ENCODE assay signal across 10 cellular contexts in genomic region chr9:129435996-129436676, GRCh38.
DNase-seq lines count a peak whose midpoint lies in the region; ATAC-seq and TF ChIP-seq lines count a peak whose summit lies in the region.
"Had no signal": no experiment of that assay in that cellular context is flagged by ENCODE, and none has a peak within 500 bp of the region (broad histone marks: within the 10 kb centered on the region; RNA-seq: fewer than 3 reads in every experiment).

No MANE protein-coding gene starts in this region.

- no peak overlapping the region for H3K4me3 ChIP-seq in thoracic aorta

- H3K27me3 Mint-ChIP-seq in WTC11 (ENCODE audit: low read depth) (peaks cover 96% of the 10 kb centered on the region), memory B cell (peaks cover 23% of the 10 kb centered on the region), osteocyte (ENCODE audit: unreplicated experiment) (peaks cover 9% of the 10 kb centered on the region)

- H3K27ac ChIP-seq in thoracic aorta, result peak overlapping the region; percentile 9 to 73

- H3K4me1 Mint-ChIP-seq in WTC11 (peaks cover 24% of the 10 kb centered on the region), memory B cell (peaks cover 12% of the 10 kb centered on the region), osteocyte (ENCODE audit: unreplicated experiment) (peaks cover 16% of the 10 kb centered on the region)

- no peaks in the 10 kb centered on the region for H3K9me3 ChIP-seq in thoracic aorta

- peaks cover 3% of the 10 kb centered on the region; the same call in 1 of the 2 replicates for H3K9me3 Mint-ChIP-seq in WTC11
- H3K9me3 Mint-ChIP-seq in memory B cell, result peaks cover 2% of the 10 kb centered on the region
- no peaks in the 10 kb centered on the region for H3K9me3 Mint-ChIP-seq in osteocyte (ENCODE audit: unreplicated experiment)
- H3K9me3 Mint-ChIP-seq: activated T-cell treated with anti-CD3 and anti-CD28 coated beads, Interleukin-2, amount 50 U/mL, for 4 hours; dendritic cell treated with granulocyte-macrophage colony-stimulating factor and Interleukin-4, amounts not matched to agents 40 ng/mL and 50 ng/mL, for 4 days had no signal

- no peak for TF ChIP-seq CTCF in WTC11 (IDR thresholded peaks at IDR 0.05)
- no peak for TF ChIP-seq CTCF in thoracic aorta (IDR thresholded peaks at IDR 0.05)
- TF ChIP-seq CTCF in osteocyte (IDR thresholded peaks at IDR 0.05), result no peak

- no peaks in the 10 kb centered on the region for H3K36me3 ChIP-seq in thoracic aorta

- ATAC-seq in WTC11, result no peak; the same call in 1 of the 2 replicates
- no peak for ATAC-seq in memory B cell (ENCODE audit: low read depth)
- ATAC-seq in thoracic aorta (ENCODE audit: insufficient number of reproducible peaks, low FRiP score, low read depth), result no peak

- DNase-seq in NCI-H1417 (lab: John Stamatoyannopoulos, UW), result peak in 2 of 3 experiments; percentile 15 to 32
- no peak for DNase-seq in NCI-H1417 treated with DMSO at 0.1 percent for 48 hours (lab: John Stamatoyannopoulos, UW)
- DNase-seq in WTC11 (ENCODE audit: low spot score), result no peak
- no peak for DNase-seq in memory B cell (ENCODE audit: low spot score in 2 of 2)
- no peak for DNase-seq in thoracic aorta (ENCODE audit: low spot score)
- DNase-seq in osteocyte (ENCODE audit: extremely low spot score, unreplicated experiment), result no peak
- no peak for DNase-seq in SIG-M5 (lab: John Stamatoyannopoulos, UW)
- no peak for DNase-seq in activated CD4-positive, alpha-beta T cell treated with anti-CD3 and anti-CD28 coated beads, Interleukin-2, amount 50 U/mL, for 48 hours

- POLR2A ChIA-PET in WTC11 (lab: Charles Lee), result interaction anchor here (0.9 to 1.3 kb wide), 2 partner anchors 23 to 258 kb away, joined by 3 to 5 read pairs; partner anchors contain the start of gene IER5L

- H3K27ac Mint-ChIP-seq in WTC11 (no peak overlapping the region), memory B cell (no peak overlapping the region), osteocyte (ENCODE audit: unreplicated experiment) (no peak overlapping the region)

- CTCF ChIA-PET in WTC11 (lab: Charles Lee), result interaction anchor here (0.6 to 1.9 kb wide), 7 partner anchors 9 to 304 kb away, joined by 3 to 5 read pairs (median 4); no protein-coding TSS in a partner anchor

- H3K4me3 Mint-ChIP-seq in WTC11, result peak overlapping the region; percentile 81
- H3K4me3 Mint-ChIP-seq in memory B cell, result peak overlapping the region; percentile 43
- H3K4me3 Mint-ChIP-seq in osteocyte (ENCODE audit: unreplicated experiment), result no peak overlapping the region

- H3K36me3 Mint-ChIP-seq in WTC11 (no peaks in the 10 kb centered on the region), memory B cell (no peaks in the 10 kb centered on the region), osteocyte (ENCODE audit: unreplicated experiment) (no peaks in the 10 kb centered on the region)

- H3K27me3 ChIP-seq in thoracic aorta (replicated peaks; ENCODE audit: insufficient read depth), result no peaks in the 10 kb centered on the region

- peaks cover 8 to 31% of the 10 kb centered on the region in 2 donors for H3K4me1 ChIP-seq in thoracic aorta (ENCODE audit: control insufficient read depth in 1 of 2, low read depth in 2 of 2)

TF ChIP-seq in WTC11, 78 proteins besides CTCF, POLR2A, EP300 and RAD21 (continues in another document):
- TF ChIP-seq EMX1 (CRISPR knock-in tag; IDR thresholded peaks at IDR 0.05) (no peak), TEAD1 (CRISPR knock-in tag; IDR thresholded peaks at IDR 0.05) (no peak), TEAD4 (CRISPR knock-in tag; IDR thresholded peaks at IDR 0.05) (no peak), ZNF512 (CRISPR knock-in tag; IDR thresholded peaks at IDR 0.05; ENCODE audit: borderline replicate concordance) (no peak), E2F5 (CRISPR knock-in tag; IDR thresholded peaks at IDR 0.05) (no peak), OVOL2 (CRISPR knock-in tag; IDR thresholded peaks at IDR 0.05; ENCODE audit: borderline replicate concordance) (no peak), MAX (CRISPR knock-in tag; IDR thresholded peaks at IDR 0.05) (no peak), AFF4 (CRISPR knock-in tag; IDR thresholded peaks at IDR 0.05; ENCODE audit: borderline replicate concordance) (no peak), ESRRA (CRISPR knock-in tag; IDR thresholded peaks at IDR 0.05; ENCODE audit: borderline replicate concordance) (no peak), E2F4 (CRISPR knock-in tag; IDR thresholded peaks at IDR 0.05; ENCODE audit: borderline replicate concordance, low read depth) (no peak), ZNF219 (CRISPR knock-in tag; IDR thresholded peaks at IDR 0.05; ENCODE audit: borderline replicate concordance) (no peak), PRRX2 (CRISPR knock-in tag; IDR thresholded peaks at IDR 0.05) (no peak), ZBTB43 (CRISPR knock-in tag; IDR thresholded peaks at IDR 0.05) (no peak), JUN (CRISPR knock-in tag; IDR thresholded peaks at IDR 0.05) (no peak), ZNF423 (CRISPR knock-in tag; IDR thresholded peaks at IDR 0.05) (no peak), CREM (CRISPR knock-in tag; IDR thresholded peaks at IDR 0.05) (no peak)

Comparison
In these comparisons a context has a peak if more than half of its experiments do, and no peak if none do; other contexts are left out.
1. DNase-seq: peak in NCI-H1417 (2 of 3); none in NCI-H1417 treated with DMSO at 0.1 percent for 48 hours (single experiment), WTC11 (single experiment), memory B cell (0 of 2), thoracic aorta (single experiment), osteocyte (single experiment), SIG-M5 (single experiment) and activated CD4-positive, alpha-beta T cell treated with anti-CD3 and anti-CD28 coated beads, Interleukin-2, amount 50 U/mL, for 48 hours (0 of 2).